8 cellular contexts compared by ENCODE assay signal in the genomic region with DNA sequence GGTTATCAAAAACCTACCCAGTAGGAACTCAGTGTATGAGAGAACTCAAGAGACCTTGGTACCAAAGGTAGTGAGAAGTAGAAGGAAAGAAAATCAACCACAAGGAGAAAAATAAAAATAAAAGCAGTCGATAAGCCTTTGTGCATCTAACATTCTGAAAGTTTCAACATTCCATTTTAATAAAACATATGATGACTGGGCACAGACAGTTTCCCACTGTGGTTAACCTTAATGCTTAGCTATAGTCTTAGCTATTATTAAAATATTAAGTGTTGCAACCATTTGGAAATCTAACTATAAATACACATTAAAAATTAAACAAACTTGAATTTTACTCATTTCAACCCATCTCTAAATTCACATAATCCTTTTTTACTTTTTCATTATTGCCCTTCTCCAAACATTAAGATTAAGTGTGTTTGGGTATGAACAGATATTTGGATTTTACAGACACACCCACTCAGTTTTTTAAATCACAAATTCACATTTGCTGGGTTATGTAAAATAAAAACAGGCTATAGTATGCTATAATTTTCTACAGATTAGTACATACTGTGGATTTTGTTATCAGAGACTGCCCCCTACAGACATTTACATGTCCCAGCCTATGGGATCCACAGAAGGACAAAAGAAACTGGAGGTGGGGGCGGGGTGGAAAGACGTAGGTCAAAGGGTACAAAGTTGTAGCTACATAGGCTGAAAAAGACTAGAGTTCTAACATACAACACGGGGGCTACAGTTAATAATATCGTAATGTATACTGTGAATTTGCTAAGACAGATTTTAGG. TPM values are rescaled to one million over a fixed set of nuclear protein-coding genes. Genes with fewer than 3 reads are reported as not detected.
A peak's percentile ranks its signal among the peaks of the same experiment; 100 is the strongest.
DNase-seq lines count a peak whose midpoint lies in the region; ATAC-seq, FAIRE-seq and TF ChIP-seq lines count a peak whose summit lies in the region.

No MANE protein-coding gene starts in this region.

- DNase-seq in AG09309 (ENCODE audit: low read depth) (no peak), GM23248 (peak; percentile 65), T-cell (peak in 21 of 34 experiments; percentile 2 to 37 (median 9)), fibroblast of pulmonary artery (ENCODE audit: low read depth) (peak; percentile 62), GM19239 (ENCODE audit: insufficient read length, low spot score) (no peak), MG63 (no peak), esophagus squamous epithelium (lab: John Stamatoyannopoulos, UW) (no peak)

- no peak for FAIRE-seq in GM19239 (lab: Jason Lieb, UNC)

- peaks cover 24% of the 10 kb centered on the region for H3K4me1 ChIP-seq in GM23248 (ENCODE audit: insufficient read depth)
- H3K4me1 ChIP-seq in esophagus squamous epithelium: no peaks in the 10 kb centered on the region

- intact Hi-C loops in esophagus squamous epithelium (cut with DNase I): no loop called here

- peak; percentile 51 for TF ChIP-seq CTCF in AG09309 (IDR thresholded peaks at IDR 0.05; ENCODE audit: control insufficient read depth, insufficient read depth, low read depth, low read length, missing control alignments)
- peak; percentile 50 for TF ChIP-seq CTCF in fibroblast of pulmonary artery (IDR thresholded peaks at IDR 0.05; ENCODE audit: low read length, missing control alignments)
- TF ChIP-seq CTCF in esophagus squamous epithelium (IDR thresholded peaks at IDR 0.05): peak in 2 of 6 experiments; percentile 4 to 17

- H3K27ac Mint-ChIP-seq in T-cell: no peak overlapping the region

- no peaks in the 10 kb centered on the region for H3K27me3 ChIP-seq in GM23248 (replicated peaks; ENCODE audit: insufficient read depth)
- H3K27me3 ChIP-seq in MG63: no peaks in the 10 kb centered on the region
- H3K27me3 ChIP-seq in esophagus squamous epithelium: no peaks in the 10 kb centered on the region

- no peaks in the 10 kb centered on the region; the same call in 1 of the 2 replicates for H3K36me3 ChIP-seq in GM23248 (ENCODE audit: low read depth)
- H3K36me3 ChIP-seq in MG63: peaks cover 29% of the 10 kb centered on the region
- peaks cover 0 to 37% (median 0%) of the 10 kb centered on the region in 3 donors for H3K36me3 ChIP-seq in esophagus squamous epithelium

- WGBS in GM23248 (ENCODE audit: low coverage in 1 of 2, low lambda C conversion rate in 2 of 2, missing lambda C conversion rate in 2 of 2), 2 experiments: 75% methylated on average over 5 of the region's 5 CpGs
- 66 to 81% methylated on average over 5 of the region's 5 CpGs for WGBS in esophagus squamous epithelium, 2 donors

- peak overlapping the region; percentile 89 for H3K4me2 ChIP-seq in GM23248 (ENCODE audit: unreplicated experiment)

- peak overlapping the region; percentile 63 for H3K9ac ChIP-seq in GM23248

- H3K79me2 ChIP-seq in GM23248 (ENCODE audit: insufficient read depth): peaks cover 4% of the 10 kb centered on the region; the same call in 1 of the 2 replicates

- no peak overlapping the region for H3K4me3 Mint-ChIP-seq in T-cell

- H3K4me3 ChIP-seq in AG09309 (ENCODE audit: control insufficient read depth, low read depth, low read length) (no peak overlapping the region), GM23248 (peak overlapping the region; percentile 26), fibroblast of pulmonary artery (replicated peaks; ENCODE audit: low read depth, low read length) (no peak overlapping the region), MG63 (no peak overlapping the region), esophagus squamous epithelium (no peak overlapping the region)

- peaks cover 26% of the 10 kb centered on the region for H3F3A ChIP-seq in GM23248 (ENCODE audit: insufficient read depth)

- peak overlapping the region; percentile 60 for H2AFZ ChIP-seq in GM23248

- no peak for TF ChIP-seq POLR2A in esophagus squamous epithelium (IDR thresholded peaks at IDR 0.05)
- no peak for TF ChIP-seq POLR2A in GM18505 (IDR thresholded peaks at IDR 0.05; ENCODE audit: borderline replicate concordance, extremely low read depth, insufficient read depth, insufficient read length)

- no peaks in the 10 kb centered on the region for H3K9me3 Mint-ChIP-seq in T-cell

- H4K20me1 ChIP-seq in GM23248 (ENCODE audit: insufficient read depth): no peaks in the 10 kb centered on the region

- no peaks in the 10 kb centered on the region for H3K9me3 ChIP-seq in GM23248 (ENCODE audit: low read depth)
- H3K9me3 ChIP-seq in MG63: no peaks in the 10 kb centered on the region
- H3K9me3 ChIP-seq in esophagus squamous epithelium: no peaks in the 10 kb centered on the region

- POLR2A ChIA-PET in T-cell (lab: Charles Lee): no interaction called here

- in situ Hi-C loops in GM23248 (cut with MboI): no loop called here

- no peaks in the 10 kb centered on the region for H3K9me2 ChIP-seq in GM23248 (ENCODE audit: insufficient read depth)

- ATAC-seq in T-cell (replicated peaks in 1 of 4) (peak; percentile 58 to 87 (median 73)), GM18505 (IDR thresholded peaks at IDR 0.05; ENCODE audit: unreplicated experiment) (no peak)

- peak overlapping the region; percentile 83 for H3K27ac ChIP-seq in GM23248
- H3K27ac ChIP-seq in esophagus squamous epithelium: no peak overlapping the region

- H3K36me3 Mint-ChIP-seq in T-cell: peaks cover 34% of the 10 kb centered on the region

- H3K27me3 Mint-ChIP-seq in T-cell: no peaks in the 10 kb centered on the region

- peaks cover 0 to 1% (median 0%) of the 10 kb centered on the region in 3 donors for H3K4me1 Mint-ChIP-seq in T-cell

- CTCF ChIA-PET in T-cell (lab: Charles Lee): interaction anchor here (0.5 to 3.6 kb wide), 8 partner anchors 9 to 1534 kb away, joined by 3 to 18 read pairs (median 4); no protein-coding TSS in a partner anchor

RNA-seq across cellular contexts. Expression of gene SRBD1, which starts 32.8 kb away (rescaled TPM):
- 13.0 and 19.2 TPM in 2 replicates for total RNA-seq in GM23248 (2014; rRNA removed; shearing (Covaris generic))
- 8.1 and 9.9 TPM in 2 replicates for polyA plus RNA-seq in GM23248 (2016; fragmentation: Nextera tagmentation; extraction: Ambion mirVana)
- total RNA-seq in T-cell: 10 to 100 TPM; 16.1 to 22.8 (median 20.7) TPM
- total RNA-seq in MG63 (2014; rRNA removed; shearing (Covaris generic); ENCODE audit: low replicate concordance): 5.8 and 30.5 TPM in 2 replicates
- 10 to 100 TPM in 3 of 4 donors, 1 to 10 TPM in 1; 5.0 to 21.6 (median 13.1) TPM for total RNA-seq in esophagus squamous epithelium

Comparison
In these comparisons a context has a peak if more than half of its experiments do, and no peak if none do; other contexts are left out.
1. DNase-seq: peak in GM23248 (single experiment), T-cell (21 of 34) and fibroblast of pulmonary artery (single experiment); none in AG09309 (single experiment), GM19239 (single experiment), MG63 (single experiment) and esophagus squamous epithelium (single experiment).